In genomic region chr4:42460043-42460442, GRCh38 we compare ENCODE assay signal across 1 cellular context.
TF ChIP-seq lines count a peak whose summit lies in the region.

No MANE protein-coding gene starts in this region.

TF ChIP-seq in GM12878, 131 proteins besides CTCF, POLR2A, EP300 and RAD21 (continued from another document):
- TF ChIP-seq SKIL (IDR thresholded peaks at IDR 0.05; ENCODE audit: low read depth, poor library complexity, severe bottlenecking) (peak; percentile 36), POLR2AphosphoS2 (IDR thresholded peaks at IDR 0.05; ENCODE audit: low read depth, low read length) (no peak), DPF2 (IDR thresholded peaks at IDR 0.05) (peak; percentile 64; the same call in 1 of the 2 replicates), NR2F1 (conservative IDR thresholded peaks at IDR 0.05) (peak; percentile 84), NBN (IDR thresholded peaks at IDR 0.05) (no peak), MYC (IDR thresholded peaks at IDR 0.05; ENCODE audit: insufficient read depth, insufficient read length, insufficient replicate concordance, low read length, severe bottlenecking) (no peak), HDGF (IDR thresholded peaks at IDR 0.05) (no peak), SRF (IDR thresholded peaks at IDR 0.05; ENCODE audit: low read depth in 2 of 2, low read length in 2 of 2) (peak in 1 of 2 experiments; percentile 31; a peak in 1 of 4 replicates), MEF2A (IDR thresholded peaks at IDR 0.05; ENCODE audit: insufficient read depth, low read depth, low read length) (0 out of 2 replicates have a peak, but pooled peaks have one; percentile 29), WRNIP1 (IDR thresholded peaks at IDR 0.05; ENCODE audit: borderline replicate concordance, low read depth, low read length) (no peak), CREM (IDR thresholded peaks at IDR 0.05; ENCODE audit: low read depth) (peak; percentile 72), BRCA1 (IDR thresholded peaks at IDR 0.05; ENCODE audit: low read depth, low read length) (no peak), CUX1 (IDR thresholded peaks at IDR 0.05; ENCODE audit: insufficient replicate concordance, low read depth, low read length) (no peak), CBX5 (IDR thresholded peaks at IDR 0.05; ENCODE audit: low read depth) (0 out of 2 replicates have a peak, but pooled peaks have one; percentile 54), SREBF2 (IDR thresholded peaks at IDR 0.05; ENCODE audit: low read length) (no peak), ZNF384 (IDR thresholded peaks at IDR 0.05; ENCODE audit: borderline replicate concordance, low read depth, low read length) (no peak), PAX5 (IDR thresholded peaks at IDR 0.05; ENCODE audit: borderline replicate concordance, low read depth, low read length) (peak; percentile 22; the same call in 1 of the 2 replicates), YY1 (IDR thresholded peaks at IDR 0.05; ENCODE audit: low read depth, low read length) (no peak), PAX8 (IDR thresholded peaks at IDR 0.05) (no peak), MTA3 (IDR thresholded peaks at IDR 0.05; ENCODE audit: borderline replicate concordance, low read length) (peak; percentile 36; the same call in 1 of the 2 replicates), IKZF1 (conservative IDR thresholded peaks at IDR 0.05) (no peak), ESRRA (IDR thresholded peaks at IDR 0.05; ENCODE audit: low read length) (no peak), ZNF24 (IDR thresholded peaks at IDR 0.05) (no peak), FOXM1 (IDR thresholded peaks at IDR 0.05; ENCODE audit: low read depth, low read length) (peak; percentile 74; the same call in 1 of the 2 replicates), USF2 (IDR thresholded peaks at IDR 0.05; ENCODE audit: borderline replicate concordance, low read depth, low read length) (no peak), CHD4 (IDR thresholded peaks at IDR 0.05) (no peak), JUNB (IDR thresholded peaks at IDR 0.05) (peak; percentile 97), CREB1 (IDR thresholded peaks at IDR 0.05; ENCODE audit: low read depth) (no peak), E2F4 (IDR thresholded peaks at IDR 0.05; ENCODE audit: low read depth, low read length) (no peak), CBFB (IDR thresholded peaks at IDR 0.05; ENCODE audit: low read depth) (no peak), GABPA (IDR thresholded peaks at IDR 0.05; ENCODE audit: low read depth) (peak; percentile 61; the same call in 1 of the 2 replicates), IRF4 (IDR thresholded peaks at IDR 0.05; ENCODE audit: low read depth, low read length) (peak; percentile 87), MTA2 (IDR thresholded peaks at IDR 0.05; ENCODE audit: low read depth) (0 out of 2 replicates have a peak, but pooled peaks have one; percentile 16), RUNX3 (IDR thresholded peaks at IDR 0.05; ENCODE audit: low read length) (peak; percentile 55; the same call in 1 of the 2 replicates), TARDBP (IDR thresholded peaks at IDR 0.05; ENCODE audit: borderline replicate concordance) (no peak), ZNF207 (IDR thresholded peaks at IDR 0.05; ENCODE audit: borderline replicate concordance) (no peak), JUND (IDR thresholded peaks at IDR 0.05; ENCODE audit: low read depth, low read length) (0 out of 2 replicates have a peak, but pooled peaks have one; percentile 32), EED (IDR thresholded peaks at IDR 0.05; ENCODE audit: low read depth) (no peak), TCF12 (IDR thresholded peaks at IDR 0.05; ENCODE audit: low read depth, low read length) (peak; percentile 31; the same call in 1 of the 2 replicates), SIN3A (IDR thresholded peaks at IDR 0.05; ENCODE audit: low read depth, low read length) (no peak), ELK1 (IDR thresholded peaks at IDR 0.05; ENCODE audit: low read depth, low read length) (no peak), PML (IDR thresholded peaks at IDR 0.05; ENCODE audit: low read length) (peak; percentile 63; the same call in 1 of the 2 replicates), KDM1A (IDR thresholded peaks at IDR 0.05; ENCODE audit: borderline replicate concordance) (no peak), EZH2 (IDR thresholded peaks at IDR 0.05; ENCODE audit: borderline replicate concordance, control insufficient read depth, low read depth, low read length) (no peak), SMARCA5 (IDR thresholded peaks at IDR 0.05) (no peak), MYB (IDR thresholded peaks at IDR 0.05; ENCODE audit: borderline replicate concordance, low read depth, low read length) (no peak), SIX5 (IDR thresholded peaks at IDR 0.05; ENCODE audit: low read depth, low read length, severe bottlenecking) (no peak)
- TF ChIP-seq, protein P1, sequence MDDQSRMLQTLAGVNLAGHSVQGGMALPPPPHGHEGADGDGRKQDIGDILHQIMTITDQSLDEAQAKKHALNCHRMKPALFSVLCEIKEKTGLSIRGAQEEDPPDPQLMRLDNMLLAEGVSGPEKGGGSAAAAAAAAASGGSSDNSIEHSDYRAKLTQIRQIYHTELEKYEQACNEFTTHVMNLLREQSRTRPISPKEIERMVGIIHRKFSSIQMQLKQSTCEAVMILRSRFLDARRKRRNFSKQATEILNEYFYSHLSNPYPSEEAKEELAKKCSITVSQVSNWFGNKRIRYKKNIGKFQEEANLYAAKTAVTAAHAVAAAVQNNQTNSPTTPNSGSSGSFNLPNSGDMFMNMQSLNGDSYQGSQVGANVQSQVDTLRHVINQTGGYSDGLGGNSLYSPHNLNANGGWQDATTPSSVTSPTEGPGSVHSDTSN (IDR thresholded peaks at IDR 0.05; ENCODE audit: insufficient replicate concordance, low read depth, low read length) = no peak
- TF ChIP-seq, protein P2, sequence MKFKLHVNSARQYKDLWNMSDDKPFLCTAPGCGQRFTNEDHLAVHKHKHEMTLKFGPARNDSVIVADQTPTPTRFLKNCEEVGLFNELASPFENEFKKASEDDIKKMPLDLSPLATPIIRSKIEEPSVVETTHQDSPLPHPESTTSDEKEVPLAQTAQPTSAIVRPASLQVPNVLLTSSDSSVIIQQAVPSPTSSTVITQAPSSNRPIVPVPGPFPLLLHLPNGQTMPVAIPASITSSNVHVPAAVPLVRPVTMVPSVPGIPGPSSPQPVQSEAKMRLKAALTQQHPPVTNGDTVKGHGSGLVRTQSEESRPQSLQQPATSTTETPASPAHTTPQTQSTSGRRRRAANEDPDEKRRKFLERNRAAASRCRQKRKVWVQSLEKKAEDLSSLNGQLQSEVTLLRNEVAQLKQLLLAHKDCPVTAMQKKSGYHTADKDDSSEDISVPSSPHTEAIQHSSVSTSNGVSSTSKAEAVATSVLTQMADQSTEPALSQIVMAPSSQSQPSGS (IDR thresholded peaks at IDR 0.05; ENCODE audit: low read length) = peak; percentile 74
